In genomic region chr11:35116245-35116644, GRCh38 we compare ENCODE assay signal across 19 cellular contexts. TPM values are rescaled to one million over a fixed set of nuclear protein-coding genes. Genes with fewer than 3 reads are reported as not detected.
DNase-seq lines count a peak whose midpoint lies in the region; ATAC-seq, FAIRE-seq and TF ChIP-seq lines count a peak whose summit lies in the region.
"Had no signal": no experiment of that assay in that cellular context is flagged by ENCODE, and none has a peak within 500 bp of the region (broad histone marks: within the 10 kb centered on the region; RNA-seq: fewer than 3 reads in every experiment).

No MANE protein-coding gene starts in this region.

- no peak overlapping the region for H2BK120ac ChIP-seq in neuronal stem cell (ENCODE audit: low read depth, low read length)

- H3K27me3 Mint-ChIP-seq in MCF 10A (ENCODE audit: insufficient read depth, unreplicated experiment) = no peaks in the 10 kb centered on the region

- no peak for TF ChIP-seq RAD21 in A549 (conservative IDR thresholded peaks at IDR 0.05 in 1 of 2, IDR thresholded peaks at IDR 0.05 in 1 of 2)

- peak overlapping the region; percentile 20 for H2BK5ac ChIP-seq in neuronal stem cell (ENCODE audit: low read length)

- H3K4me3 ChIP-seq in A549 = no peak overlapping the region
- H3K4me3 ChIP-seq in NB4 (ENCODE audit: low read depth, low read length) = no peak overlapping the region
- no peak overlapping the region for H3K4me3 ChIP-seq in neuronal stem cell (ENCODE audit: low read length in 2 of 2)
- H3K4me3 ChIP-seq: heart left ventricle, mucosa of descending colon, ovary had no signal

- H3K36me3 Mint-ChIP-seq in MCF 10A (ENCODE audit: insufficient read depth, unreplicated experiment) = no peaks in the 10 kb centered on the region

- H3K4me1 ChIP-seq in A549 (peaks cover 19% of the 10 kb centered on the region), neuronal stem cell (ENCODE audit: control insufficient read depth in 2 of 2, insufficient read depth in 1 of 2, low read depth in 1 of 2, low read length in 2 of 2) (no peaks in the 10 kb centered on the region)

- TF ChIP-seq CTCF in A549 (IDR thresholded peaks at IDR 0.05) = no peak
- TF ChIP-seq CTCF in NB4 (IDR thresholded peaks at IDR 0.05; ENCODE audit: low read depth, low read length) = no peak
- no peak for TF ChIP-seq CTCF in MCF 10A (IDR thresholded peaks at IDR 0.05; ENCODE audit: unreplicated experiment)

- H3K4me1 Mint-ChIP-seq in MCF 10A (ENCODE audit: insufficient read depth, unreplicated experiment) = peaks cover 31% of the 10 kb centered on the region

- intact Hi-C loops in MCF 10A (cut with micrococcal nuclease) = no loop called here

- no peak overlapping the region for H3K4ac ChIP-seq in neuronal stem cell (ENCODE audit: low read length)

- CTCF ChIA-PET in A549 (lab: Yijun Ruan, JAX) = interaction anchor here (0.7 to 1.5 kb wide), 7 partner anchors 8 to 592 kb away, joined by 3 to 4 read pairs (median 3); no protein-coding TSS in a partner anchor
- CTCF ChIA-PET in MCF 10A (lab: Yijun Ruan, JAX) = interaction anchor here (0.5 to 2.0 kb wide), 8 partner anchors 10 to 191 kb away, joined by 3 to 6 read pairs (median 4); no protein-coding TSS in a partner anchor

- no peaks in the 10 kb centered on the region for H3K79me1 ChIP-seq in neuronal stem cell (ENCODE audit: low read depth, low read length)

- no peak overlapping the region for H2AFZ ChIP-seq in neuronal stem cell (ENCODE audit: low read length)

- no peaks in the 10 kb centered on the region for H3K36me3 ChIP-seq in neuronal stem cell (replicated peaks in 1 of 2; ENCODE audit: control insufficient read depth in 2 of 2, insufficient read depth in 2 of 2, low read length in 2 of 2)
- H3K36me3 ChIP-seq: heart left ventricle, ovary had no signal

- H3K14ac ChIP-seq in neuronal stem cell (ENCODE audit: low read length) = no peak overlapping the region

- H3K27ac ChIP-seq in A549 (peak overlapping the region in 1 of 2 experiments; percentile 57; a peak in 3 of 6 replicates), neuronal stem cell (replicated peaks; ENCODE audit: low read length) (no peak overlapping the region)
- H3K27ac ChIP-seq: KMS-11, ovary had no signal

- H3K4me2 ChIP-seq in A549 (peak overlapping the region; percentile 24; the same call in 2 of the 3 replicates), neuronal stem cell (ENCODE audit: insufficient read depth, low read length, poor library complexity, severe bottlenecking) (no peak overlapping the region)
- H3K4me2 ChIP-seq: KMS-11 had no signal

- H4K8ac ChIP-seq in neuronal stem cell (ENCODE audit: low read depth, low read length) = no peak overlapping the region

- TF ChIP-seq POLR2A in A549 (IDR thresholded peaks at IDR 0.05; ENCODE audit: low read length) (no peak), NB4 (IDR thresholded peaks at IDR 0.05; ENCODE audit: extremely low read depth, insufficient read length) (no peak)

- DNase-seq in A549 (ENCODE audit: low read depth in 1 of 2, low spot score in 1 of 2) (no peak), NB4 (ENCODE audit: low read depth) (peak; percentile 37), MCF 10A (ENCODE audit: unreplicated experiment) (peak; percentile 89), neuronal stem cell (ENCODE audit: low spot score) (no peak), NCI-H446 (lab: John Stamatoyannopoulos, UW) (no peak), NCI-H2107 (lab: John Stamatoyannopoulos, UW) (no peak)
- DNase-seq in activated CD4-positive, alpha-beta T cell treated with anti-CD3 and anti-CD28 coated beads, Interleukin-2, amount 50 U/mL, for 1 hour = no peak
- DNase-seq: activated naive CD8-positive, alpha-beta T cell treated with anti-CD3 and anti-CD28 coated beads for 36 hours; central memory CD4-positive, alpha-beta T cell; kidney glomerular epithelial cell; mucosa of descending colon; NCI-H1694 treated with DMSO at 0.1 percent for 48 hours; NCI-H524 treated with DMSO at 0.1 percent for 48 hours; RPMI8226; T-helper 2 cell had no signal

- POLR2A ChIA-PET in A549 (lab: Yijun Ruan, JAX) = interaction anchor here (2.2 kb wide), 1 partner anchor 23 kb away, joined by 6 read pairs; the partner anchor contains the start of gene CD44
- POLR2A ChIA-PET in MCF 10A (lab: Yijun Ruan, JAX) = interaction anchor here (0.8 to 3.8 kb wide), 11 partner anchors 12 to 155 kb away, joined by 3 to 43 read pairs (median 5); partner anchors contain the start of gene CD44

- no peak overlapping the region for H3K23ac ChIP-seq in neuronal stem cell (ENCODE audit: low read depth, low read length, poor library complexity)

- FAIRE-seq in A549 (lab: Jason Lieb, UNC) = no peak

- no peaks in the 10 kb centered on the region for H3K9me3 Mint-ChIP-seq in MCF 10A (ENCODE audit: unreplicated experiment)
- H3K9me3 Mint-ChIP-seq: activated naive CD8-positive, alpha-beta T cell treated with anti-CD3 and anti-CD28 coated beads for 36 hours had no signal

- H4K91ac ChIP-seq in neuronal stem cell (ENCODE audit: low read depth, low read length, poor library complexity) = no peak overlapping the region

- no peak overlapping the region for H2BK12ac ChIP-seq in neuronal stem cell (ENCODE audit: low read length)

- H3K9me3 ChIP-seq in A549 (no peaks in the 10 kb centered on the region), neuronal stem cell (replicated peaks in 1 of 2; ENCODE audit: control insufficient read depth in 2 of 2, insufficient read depth in 1 of 2, low read depth in 1 of 2, low read length in 2 of 2) (no peaks in the 10 kb centered on the region)
- H3K9me3 ChIP-seq: heart left ventricle, mucosa of descending colon, ovary had no signal

- no peak for TF ChIP-seq EP300 in A549 (IDR thresholded peaks at IDR 0.05)

- ATAC-seq in A549 (no peak), HG02981 (IDR thresholded peaks at IDR 0.05; ENCODE audit: unreplicated experiment) (no peak)

- H2BK15ac ChIP-seq in neuronal stem cell (ENCODE audit: low read length) = no peak overlapping the region

- WGBS in A549 (ENCODE audit: missing lambda C conversion rate) = 70% methylated on average over 5 of the region's 5 CpGs
- no CpG with 5 or more reads among the region's 5 CpGs for WGBS in neuronal stem cell (ENCODE audit: extremely low coverage in 2 of 2, insufficient read length in 2 of 2, insufficient replicate concordance in 1 of 2), 2 donors

- H2AK5ac ChIP-seq in neuronal stem cell (ENCODE audit: low read depth, low read length) = no peak overlapping the region

- H3K9ac ChIP-seq in neuronal stem cell (ENCODE audit: low read depth, low read length, poor library complexity) = no peak overlapping the region
- H3K9ac ChIP-seq: KMS-11 had no signal

- H3K27ac Mint-ChIP-seq in MCF 10A (ENCODE audit: low read depth, unreplicated experiment) = peak overlapping the region; percentile 31
- H3K27ac Mint-ChIP-seq: activated naive CD8-positive, alpha-beta T cell treated with anti-CD3 and anti-CD28 coated beads for 36 hours had no signal

- peaks cover 0 to 6% (median 0%) of the 10 kb centered on the region in 3 experiments for H3K27me3 ChIP-seq in neuronal stem cell (ENCODE audit: control insufficient read depth in 3 of 3, insufficient read depth in 3 of 3, low read depth in 1 of 3, low read length in 3 of 3)
- H3K27me3 ChIP-seq: heart left ventricle, ovary had no signal

- no peak overlapping the region for H3K4me3 Mint-ChIP-seq in MCF 10A (ENCODE audit: unreplicated experiment)
- H3K4me3 Mint-ChIP-seq: activated naive CD8-positive, alpha-beta T cell treated with anti-CD3 and anti-CD28 coated beads for 36 hours had no signal

- no peak overlapping the region for H3K18ac ChIP-seq in neuronal stem cell (ENCODE audit: low read length)

- no TSS peak for BruUV-seq in MCF 10A (replicated peaks; lab: Mats Ljungman, UMichigan)

TF ChIP-seq in A549, 52 proteins besides CTCF, POLR2A, EP300 and RAD21 (continues in another document):
- TF ChIP-seq BCL3 (IDR thresholded peaks at IDR 0.05) (no peak), HDAC2 (IDR thresholded peaks at IDR 0.05) (no peak), PBX3 (IDR thresholded peaks at IDR 0.05) (no peak), NR3C1 (IDR thresholded peaks at IDR 0.05) (no peak), HOXA7 (CRISPR knock-in tag; IDR thresholded peaks at IDR 0.05) (no peak), NPAS2 (CRISPR knock-in tag; IDR thresholded peaks at IDR 0.05; ENCODE audit: borderline replicate concordance) (no peak), TP53 (CRISPR knock-in tag; IDR thresholded peaks at IDR 0.05) (no peak), GATA3 (IDR thresholded peaks at IDR 0.05; ENCODE audit: borderline replicate concordance) (no peak), KDM5A (IDR thresholded peaks at IDR 0.05) (no peak), MAFK (IDR thresholded peaks at IDR 0.05; ENCODE audit: partially characterized antibody) (no peak), CHD2 (IDR thresholded peaks at IDR 0.05; ENCODE audit: low read length, partially characterized antibody) (no peak), ZSCAN20 (CRISPR knock-in tag; IDR thresholded peaks at IDR 0.05) (no peak), PHF8 (IDR thresholded peaks at IDR 0.05; ENCODE audit: borderline replicate concordance, low read depth) (no peak)

RNA-seq across cellular contexts. Expression of gene CD44, which starts 22.7 kb away (rescaled TPM):
- 309 and 350 TPM in 2 replicates for polyA plus RNA-seq in A549 (2011; rRNA removed)
- polyA plus RNA-seq in A549 (2012; cell fraction: cytosol; rRNA removed) = 153 and 218 TPM in 2 replicates
- polyA plus RNA-seq in A549 (2012; cell fraction: nucleus; rRNA removed) = 265 and 417 TPM in 2 replicates
- 545 to 587 TPM (median 585 TPM) in 3 replicates for polyA plus RNA-seq in A549 (2017; fragmentation: RNase III; extraction: RNeasy Plus Mini Kit Qiagen cat#74134 plus additional on column Dnase treatment)
- 385 and 445 TPM in 2 replicates for polyA minus RNA-seq in A549 (2011; rRNA and poly(A)+ RNA removed)
- 323 and 446 TPM in 2 replicates for total RNA-seq in MCF 10A (2022)
- polyA plus RNA-seq in neuronal stem cell (2013, experiment 1 of 2) = 1.6 TPM
- 0.75 TPM for polyA plus RNA-seq in neuronal stem cell (2013, experiment 2 of 2)

Comparison
In these comparisons a context has a peak if more than half of its experiments do, and no peak if none do; other contexts are left out.
1. DNase-seq: peak in NB4 (single experiment) and MCF 10A (single experiment); none in A549 (0 of 2), neuronal stem cell (single experiment), NCI-H446 (0 of 2), NCI-H2107 (single experiment) and activated CD4-positive, alpha-beta T cell treated with anti-CD3 and anti-CD28 coated beads, Interleukin-2, amount 50 U/mL, for 1 hour (single experiment).